ENCODE assay signal across 15 cellular contexts in the genomic region with DNA sequence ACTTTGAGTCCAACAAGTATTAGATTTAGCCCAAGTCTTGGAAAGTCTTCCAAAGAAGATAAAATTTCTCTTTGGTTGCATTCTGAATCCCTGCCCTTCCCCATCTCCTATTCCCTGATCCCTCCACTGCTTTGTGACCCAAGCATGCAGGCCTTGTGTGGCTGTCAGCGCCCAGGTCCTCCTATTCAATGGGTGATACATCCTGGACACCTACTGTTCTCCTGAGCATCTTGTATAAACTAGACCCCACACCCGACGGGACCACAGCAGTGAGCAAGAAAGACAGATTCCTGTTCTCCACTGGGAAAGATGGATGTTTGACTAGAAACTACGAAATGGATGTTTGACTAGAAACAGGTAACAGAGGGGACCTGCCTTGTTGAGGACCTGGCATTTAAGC.
DNase-seq lines count a peak whose midpoint lies in the region; ATAC-seq, FAIRE-seq and TF ChIP-seq lines count a peak whose summit lies in the region.
"Had no signal": no experiment of that assay in that cellular context is flagged by ENCODE, and none has a peak within 500 bp of the region (broad histone marks: within the 10 kb centered on the region; RNA-seq: fewer than 3 reads in every experiment).

No MANE protein-coding gene starts in this region.

- H3K4me3 Mint-ChIP-seq in astrocyte (ENCODE audit: unreplicated experiment) = no peak overlapping the region
- no peak overlapping the region for H3K4me3 Mint-ChIP-seq in endodermal cell
- H3K4me3 Mint-ChIP-seq in nephron progenitor cell = no peak overlapping the region
- H3K4me3 Mint-ChIP-seq: B cell; CD8-positive, alpha-beta T cell; GM23338; H9 had no signal

- H3K27me3 Mint-ChIP-seq in astrocyte (ENCODE audit: low read depth, unreplicated experiment) = peaks cover 11% of the 10 kb centered on the region
- no peaks in the 10 kb centered on the region for H3K27me3 Mint-ChIP-seq in endodermal cell (ENCODE audit: insufficient read depth)
- H3K27me3 Mint-ChIP-seq in nephron progenitor cell (ENCODE audit: low read depth, poor library complexity) = no peaks in the 10 kb centered on the region

- peaks cover 6% of the 10 kb centered on the region for H3K9me3 Mint-ChIP-seq in astrocyte (ENCODE audit: unreplicated experiment)
- H3K9me3 Mint-ChIP-seq in endodermal cell = no peaks in the 10 kb centered on the region
- no peaks in the 10 kb centered on the region for H3K9me3 Mint-ChIP-seq in nephron progenitor cell
- H3K9me3 Mint-ChIP-seq: CD8-positive, alpha-beta T cell; GM23338; H9 had no signal

- no peaks in the 10 kb centered on the region for H3K4me1 ChIP-seq in astrocyte (ENCODE audit: insufficient read depth, low read length)
- no peaks in the 10 kb centered on the region for H3K4me1 ChIP-seq in endodermal cell (ENCODE audit: control insufficient read depth, insufficient read depth, low read length)
- H3K4me1 ChIP-seq in thyroid gland = peaks cover 18 to 22% of the 10 kb centered on the region in 2 donors
- H3K4me1 ChIP-seq: BLaER1 treated with 17β-estradiol and CSF1 and Interleukin-3, amounts not matched to agents 10 nM and 100 nM had no signal

- H2AFZ ChIP-seq in astrocyte (ENCODE audit: low read depth, low read length) = no peak overlapping the region
- H2AFZ ChIP-seq: GM23338 had no signal

- H3K27me3 ChIP-seq in astrocyte (ENCODE audit: insufficient read depth, low read length) (peaks cover 2% of the 10 kb centered on the region), endodermal cell (ENCODE audit: control insufficient read depth, insufficient read depth, low read length, poor library complexity, severe bottlenecking) (no peaks in the 10 kb centered on the region), thyroid gland (no peaks in the 10 kb centered on the region)

- peaks cover 6% of the 10 kb centered on the region for H3K4me1 Mint-ChIP-seq in astrocyte (ENCODE audit: low read depth, unreplicated experiment)
- H3K4me1 Mint-ChIP-seq in endodermal cell = no peaks in the 10 kb centered on the region
- peaks cover 40% of the 10 kb centered on the region for H3K4me1 Mint-ChIP-seq in nephron progenitor cell
- H3K4me1 Mint-ChIP-seq: B cell, GM23338 had no signal

- H3K9me3 ChIP-seq in astrocyte (ENCODE audit: insufficient read depth, low read depth, low read length) (no peaks in the 10 kb centered on the region), endodermal cell (ENCODE audit: control insufficient read depth, low read length) (no peaks in the 10 kb centered on the region), thyroid gland (no peaks in the 10 kb centered on the region)
- H3K9me3 ChIP-seq: BLaER1 treated with 17β-estradiol and CSF1 and Interleukin-3, amounts not matched to agents 10 nM and 100 nM had no signal

- intact Hi-C loops in thyroid gland (cut with DNase I) = no loop called here

- H3K27ac ChIP-seq in astrocyte (ENCODE audit: low read depth, low read length) (no peak overlapping the region), endodermal cell (ENCODE audit: low read depth, low read length) (no peak overlapping the region), thyroid gland (peak overlapping the region; percentile 3 to 83 (median 59))
- H3K27ac ChIP-seq: BLaER1 treated with 17β-estradiol and CSF1 and Interleukin-3, amounts not matched to agents 10 nM and 100 nM had no signal

- TF ChIP-seq POLR2A in thyroid gland (IDR thresholded peaks at IDR 0.05) = no peak

- no peak for ATAC-seq in HG03442 (IDR thresholded peaks at IDR 0.05; ENCODE audit: unreplicated experiment)
- ATAC-seq: CD8-positive, alpha-beta T cell; GM23338; HepG2 had no signal

- H3K4me3 ChIP-seq in astrocyte (ENCODE audit: insufficient read depth, low read depth, low read length) (no peak overlapping the region), endodermal cell (ENCODE audit: low read length) (no peak overlapping the region), thyroid gland (replicated peaks in 1 of 3) (no peak overlapping the region)
- H3K4me3 ChIP-seq: BLaER1 treated with 17β-estradiol and CSF1 and Interleukin-3, amounts not matched to agents 10 nM and 100 nM; GM23338 had no signal

- DNase-seq in astrocyte (ENCODE audit: low read depth) = no peak
- DNase-seq in endodermal cell = no peak
- no peak for DNase-seq in nephron progenitor cell
- no peak for DNase-seq in thyroid gland
- no peak for DNase-seq in NCI-H510A (lab: John Stamatoyannopoulos, UW)
- DNase-seq in epidermal melanocyte (ENCODE audit: insufficient read length, low spot score) = no peak
- DNase-seq: Calu3; CD8-positive, alpha-beta T cell; DMS79 treated with DMSO at 0.1 percent for 48 hours; H9 had no signal

- H3K9ac ChIP-seq in astrocyte (ENCODE audit: low read length) (no peak overlapping the region), endodermal cell (ENCODE audit: extremely low read depth, low read length, poor library complexity, severe bottlenecking) (no peak overlapping the region)
- H3K9ac ChIP-seq: BLaER1 treated with 17β-estradiol and CSF1 and Interleukin-3, amounts not matched to agents 10 nM and 100 nM had no signal

- FAIRE-seq in astrocyte (lab: Jason Lieb, UNC) = no peak
- FAIRE-seq: HepG2 had no signal

- H3K4me2 ChIP-seq in astrocyte (ENCODE audit: low read length) = no peak overlapping the region
- H3K4me2 ChIP-seq: BLaER1 treated with 17β-estradiol and CSF1 and Interleukin-3, amounts not matched to agents 10 nM and 100 nM; GM23338 had no signal

- 55 to 88% methylated on average over 1 to 4 of the region's 4 CpGs for WGBS in endodermal cell (ENCODE audit: insufficient coverage in 1 of 2, insufficient read length in 1 of 2), 2 experiments
- 62 to 69% methylated on average over 4 of the region's 4 CpGs for WGBS in thyroid gland, 2 donors

- H3K79me2 ChIP-seq in astrocyte (ENCODE audit: insufficient read depth, low read length) = no peaks in the 10 kb centered on the region

- peaks cover 32% of the 10 kb centered on the region for H4K20me1 ChIP-seq in astrocyte (ENCODE audit: insufficient read depth, low read length)
- H4K20me1 ChIP-seq: BLaER1 treated with 17β-estradiol and CSF1 and Interleukin-3, amounts not matched to agents 10 nM and 100 nM had no signal

- H3K36me3 Mint-ChIP-seq in astrocyte (ENCODE audit: low read depth, unreplicated experiment) (peaks cover 12% of the 10 kb centered on the region), endodermal cell (ENCODE audit: low read depth) (peaks cover 2% of the 10 kb centered on the region), nephron progenitor cell (ENCODE audit: low read depth) (peaks cover 26% of the 10 kb centered on the region)
- H3K36me3 Mint-ChIP-seq: CD8-positive, alpha-beta T cell had no signal

- H3K36me3 ChIP-seq in astrocyte (ENCODE audit: insufficient read depth, low read length) = no peaks in the 10 kb centered on the region
- no peaks in the 10 kb centered on the region for H3K36me3 ChIP-seq in endodermal cell (ENCODE audit: control insufficient read depth, insufficient read depth, low read length)
- H3K36me3 ChIP-seq in thyroid gland = no peaks in the 10 kb centered on the region
- H3K36me3 ChIP-seq: BLaER1 treated with 17β-estradiol and CSF1 and Interleukin-3, amounts not matched to agents 10 nM and 100 nM had no signal

- TF ChIP-seq CTCF in astrocyte (IDR thresholded peaks at IDR 0.05; ENCODE audit: insufficient read depth, low read depth, low read length) (no peak), endodermal cell (conservative IDR thresholded peaks at IDR 0.05) (no peak), nephron progenitor cell (IDR thresholded peaks at IDR 0.05) (no peak), thyroid gland (IDR thresholded peaks at IDR 0.05) (no peak)

- H3K27ac Mint-ChIP-seq in astrocyte (ENCODE audit: unreplicated experiment) = peak overlapping the region; percentile 54
- peak overlapping the region; percentile 30 for H3K27ac Mint-ChIP-seq in endodermal cell
- H3K27ac Mint-ChIP-seq in nephron progenitor cell = peak overlapping the region; percentile 75
- H3K27ac Mint-ChIP-seq: B cell; CD8-positive, alpha-beta T cell; GM23338; H9 had no signal

Comparison
In these comparisons a context has a peak if more than half of its experiments do, and no peak if none do; other contexts are left out.
1. H3K27ac ChIP-seq: peak in thyroid gland (3 of 3); none in astrocyte (single experiment) and endodermal cell (single experiment).
2. Peak in every context shown above with its lines, with median percentiles within 50 percentile points of each other: H3K27ac Mint-ChIP-seq.